Comparison of ENCODE assay signal across 8 cellular contexts in the genomic region with DNA sequence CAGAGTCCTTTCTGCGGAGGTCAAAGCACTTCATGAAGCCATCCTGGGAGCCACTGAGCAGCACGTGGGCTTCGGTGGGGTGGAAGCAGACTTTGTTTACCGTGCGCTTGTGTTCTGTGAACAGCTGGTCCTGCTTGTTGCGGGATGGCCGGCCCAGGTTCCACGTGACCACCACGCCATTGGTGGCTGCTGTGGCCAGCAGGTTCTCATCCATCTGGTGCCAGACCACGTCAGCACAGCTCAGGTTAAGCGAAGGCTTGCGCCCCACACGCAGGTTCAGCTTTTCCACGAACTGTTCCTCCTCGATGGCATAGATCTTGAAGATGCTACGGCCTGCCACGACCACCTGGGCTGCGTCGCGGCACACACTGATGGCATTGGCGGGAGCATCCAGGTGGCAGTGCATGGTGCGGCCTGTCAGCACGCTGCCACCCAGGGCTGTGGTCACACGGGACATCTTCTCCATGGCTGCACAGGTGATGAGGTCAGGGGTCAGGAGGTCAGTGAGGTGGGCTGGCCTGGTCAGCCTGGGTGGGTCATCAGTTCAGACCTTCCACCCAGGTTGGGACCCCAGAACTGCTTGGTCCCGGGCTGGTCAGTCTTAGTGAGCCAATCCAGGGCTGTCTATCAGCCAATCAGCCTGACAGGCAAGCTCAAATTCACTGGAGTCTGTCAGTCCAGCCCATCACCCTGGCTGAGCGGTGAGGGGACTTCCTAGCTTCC. TPM values are rescaled to one million over a fixed set of nuclear protein-coding genes. Genes with fewer than 3 reads are reported as not detected.
DNase-seq lines count a peak whose midpoint lies in the region; ATAC-seq and TF ChIP-seq lines count a peak whose summit lies in the region.

No MANE protein-coding gene starts in this region.

- H3K4me3 ChIP-seq in HFF-Myc (replicated peaks; ENCODE audit: low read depth, low read length) (peak overlapping the region; percentile 93), iPS-15b (ENCODE audit: low read depth, low read length) (peak overlapping the region; percentile 84)

- CTCF ChIA-PET in activated CD8-positive, alpha-beta T cell treated with anti-CD3 and anti-CD28 coated beads, Interleukin-2, amount 10 ng/mL, durations not matched to agents 7 days and 5 days (lab: Charles Lee), result interaction anchor here (0.9 to 1.6 kb wide), 3 partner anchors 9 to 95 kb away, joined by 3 to 9 read pairs (median 3); a partner anchor contains a TSS

- ATAC-seq in activated CD8-positive, alpha-beta T cell treated with anti-CD3 and anti-CD28 coated beads, Interleukin-2, amount 10 ng/mL, durations not matched to agents 7 days and 5 days, result no peak
- ATAC-seq in stimulated activated effector memory CD8-positive, alpha-beta T cell treated with anti-CD3 and anti-CD28 coated beads, Interleukin-12 subunit alpha, Interleukin-12 subunit beta, amount 100 ng/mL, for 72 hours, result no peak
- no peak for ATAC-seq in HG03442 (IDR thresholded peaks at IDR 0.05; ENCODE audit: unreplicated experiment)
- ATAC-seq in esophagus mucosa, result no peak

- POLR2A ChIA-PET in activated CD8-positive, alpha-beta T cell treated with anti-CD3 and anti-CD28 coated beads, Interleukin-2, amount 10 ng/mL, durations not matched to agents 7 days and 5 days (lab: Charles Lee), result interaction anchor here (0.6 to 2.0 kb wide), 10 partner anchors 8 to 1377 kb away, joined by 3 to 15 read pairs (median 5); a partner anchor contains a TSS

- H3K36me3 Mint-ChIP-seq in activated CD8-positive, alpha-beta T cell treated with anti-CD3 and anti-CD28 coated beads, Interleukin-2, amount 10 ng/mL, durations not matched to agents 7 days and 5 days (ENCODE audit: low read depth), result peaks cover 4% of the 10 kb centered on the region
- H3K36me3 Mint-ChIP-seq in stimulated activated effector memory CD8-positive, alpha-beta T cell treated with anti-CD3 and anti-CD28 coated beads, Interleukin-12 subunit alpha, Interleukin-12 subunit beta, amount 100 ng/mL, for 72 hours, result peaks cover 23% of the 10 kb centered on the region

- DNase-seq in HFF-Myc (ENCODE audit: extremely low read depth, low read depth), result no peak
- no peak for DNase-seq in activated CD8-positive, alpha-beta T cell treated with anti-CD3 and anti-CD28 coated beads, Interleukin-2, amount 10 ng/mL, durations not matched to agents 7 days and 5 days
- DNase-seq in stimulated activated effector memory CD8-positive, alpha-beta T cell treated with anti-CD3 and anti-CD28 coated beads, Interleukin-12 subunit alpha, Interleukin-12 subunit beta, amount 100 ng/mL, for 72 hours (ENCODE audit: low spot score in 2 of 2), result no peak
- no peak for DNase-seq in NCI-H226
- no peak for DNase-seq in activated gamma-delta T cell (lab: John Stamatoyannopoulos, UW)

- no peak for TF ChIP-seq CTCF in HFF-Myc (IDR thresholded peaks at IDR 0.05; ENCODE audit: low read depth, low read length, missing control alignments)

- H3K9ac ChIP-seq in iPS-15b (ENCODE audit: low read depth, low read length), result peak overlapping the region; percentile 77

- no peaks in the 10 kb centered on the region for H3K9me3 Mint-ChIP-seq in activated CD8-positive, alpha-beta T cell treated with anti-CD3 and anti-CD28 coated beads, Interleukin-2, amount 10 ng/mL, durations not matched to agents 7 days and 5 days (ENCODE audit: insufficient read depth)
- no peaks in the 10 kb centered on the region for H3K9me3 Mint-ChIP-seq in stimulated activated effector memory CD8-positive, alpha-beta T cell treated with anti-CD3 and anti-CD28 coated beads, Interleukin-12 subunit alpha, Interleukin-12 subunit beta, amount 100 ng/mL, for 72 hours

- peaks cover 38% of the 10 kb centered on the region for H3K4me1 Mint-ChIP-seq in activated CD8-positive, alpha-beta T cell treated with anti-CD3 and anti-CD28 coated beads, Interleukin-2, amount 10 ng/mL, durations not matched to agents 7 days and 5 days (ENCODE audit: low read depth)
- H3K4me1 Mint-ChIP-seq in stimulated activated effector memory CD8-positive, alpha-beta T cell treated with anti-CD3 and anti-CD28 coated beads, Interleukin-12 subunit alpha, Interleukin-12 subunit beta, amount 100 ng/mL, for 72 hours, result peaks cover 31% of the 10 kb centered on the region

- H3K36me3 ChIP-seq in iPS-15b (ENCODE audit: control insufficient read depth, insufficient read depth, low read length), result peaks cover 18% of the 10 kb centered on the region

- H3K4me3 Mint-ChIP-seq in activated CD8-positive, alpha-beta T cell treated with anti-CD3 and anti-CD28 coated beads, Interleukin-2, amount 10 ng/mL, durations not matched to agents 7 days and 5 days, result peak overlapping the region; percentile 83
- H3K4me3 Mint-ChIP-seq in stimulated activated effector memory CD8-positive, alpha-beta T cell treated with anti-CD3 and anti-CD28 coated beads, Interleukin-12 subunit alpha, Interleukin-12 subunit beta, amount 100 ng/mL, for 72 hours, result peak overlapping the region; percentile 86

- H3K27ac Mint-ChIP-seq in activated CD8-positive, alpha-beta T cell treated with anti-CD3 and anti-CD28 coated beads, Interleukin-2, amount 10 ng/mL, durations not matched to agents 7 days and 5 days, result peak overlapping the region; percentile 87
- peak overlapping the region; percentile 94 for H3K27ac Mint-ChIP-seq in stimulated activated effector memory CD8-positive, alpha-beta T cell treated with anti-CD3 and anti-CD28 coated beads, Interleukin-12 subunit alpha, Interleukin-12 subunit beta, amount 100 ng/mL, for 72 hours

- peaks cover 21% of the 10 kb centered on the region for H3K27me3 ChIP-seq in iPS-15b (ENCODE audit: control insufficient read depth, insufficient read depth, low read length)

- peaks cover 12% of the 10 kb centered on the region for H3K27me3 Mint-ChIP-seq in activated CD8-positive, alpha-beta T cell treated with anti-CD3 and anti-CD28 coated beads, Interleukin-2, amount 10 ng/mL, durations not matched to agents 7 days and 5 days (ENCODE audit: low read depth)

- no peaks in the 10 kb centered on the region for H3K4me1 ChIP-seq in iPS-15b (ENCODE audit: control insufficient read depth, insufficient read depth, low read length)

- no peaks in the 10 kb centered on the region for H3K9me3 ChIP-seq in iPS-15b (ENCODE audit: control insufficient read depth, insufficient read depth, low read length)

RNA-seq across cellular contexts. Expression of a gene that starts 0.9 kb away (rescaled TPM):
- total RNA-seq in activated CD8-positive, alpha-beta T cell treated with anti-CD3 and anti-CD28 coated beads, Interleukin-2, amount 10 ng/mL, durations not matched to agents 7 days and 5 days, result 10 to 100 TPM; 16.9 to 19.4 TPM
- total RNA-seq in esophagus mucosa, result 7.4 TPM

RNA-seq across cellular contexts. Expression of a gene that starts 5.2 kb away (rescaled TPM):
- 10 to 100 TPM; 36.1 to 39.0 TPM for total RNA-seq in activated CD8-positive, alpha-beta T cell treated with anti-CD3 and anti-CD28 coated beads, Interleukin-2, amount 10 ng/mL, durations not matched to agents 7 days and 5 days
- 31.7 TPM for total RNA-seq in esophagus mucosa

RNA-seq across cellular contexts. Expression of a gene that starts 9.1 kb away (rescaled TPM):
- 10 to 100 TPM; 80.4 to 86.4 TPM for total RNA-seq in activated CD8-positive, alpha-beta T cell treated with anti-CD3 and anti-CD28 coated beads, Interleukin-2, amount 10 ng/mL, durations not matched to agents 7 days and 5 days
- 87.5 TPM for total RNA-seq in esophagus mucosa

RNA-seq across cellular contexts. Expression of a gene that starts 13.9 kb away (rescaled TPM):
- total RNA-seq in activated CD8-positive, alpha-beta T cell treated with anti-CD3 and anti-CD28 coated beads, Interleukin-2, amount 10 ng/mL, durations not matched to agents 7 days and 5 days, result 1 to 10 TPM; 1.4 to 1.9 TPM
- total RNA-seq in esophagus mucosa, result 1.0 TPM

RNA-seq across cellular contexts. Expression of a gene that starts 16.3 kb away (rescaled TPM):
- total RNA-seq in activated CD8-positive, alpha-beta T cell treated with anti-CD3 and anti-CD28 coated beads, Interleukin-2, amount 10 ng/mL, durations not matched to agents 7 days and 5 days, result 1 to 10 TPM; 5.9 to 7.3 TPM
- total RNA-seq in esophagus mucosa, result 15.1 TPM
